1 cellular context compared by ENCODE assay signal in the genomic region with DNA sequence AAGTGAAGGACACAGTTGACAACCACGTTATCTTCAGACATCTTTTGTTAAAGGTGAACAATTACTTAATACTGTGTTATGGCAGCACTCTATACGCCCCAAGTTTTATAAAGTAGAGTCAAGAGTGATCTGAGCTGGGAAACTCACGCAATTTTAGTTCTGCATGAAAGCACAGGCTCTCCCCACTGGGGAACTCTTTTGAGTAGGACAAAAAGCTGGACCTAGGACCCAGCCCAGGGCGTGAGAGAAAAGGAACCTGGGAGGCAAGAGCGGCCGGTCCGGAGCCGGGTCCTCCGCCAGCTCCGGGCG.
TF ChIP-seq lines count a peak whose summit lies in the region.

No MANE protein-coding gene starts in this region.

TF ChIP-seq in IMR-90, 13 proteins besides CTCF, POLR2A, EP300 and RAD21 (continued from another document):
- TF ChIP-seq, protein P1, sequence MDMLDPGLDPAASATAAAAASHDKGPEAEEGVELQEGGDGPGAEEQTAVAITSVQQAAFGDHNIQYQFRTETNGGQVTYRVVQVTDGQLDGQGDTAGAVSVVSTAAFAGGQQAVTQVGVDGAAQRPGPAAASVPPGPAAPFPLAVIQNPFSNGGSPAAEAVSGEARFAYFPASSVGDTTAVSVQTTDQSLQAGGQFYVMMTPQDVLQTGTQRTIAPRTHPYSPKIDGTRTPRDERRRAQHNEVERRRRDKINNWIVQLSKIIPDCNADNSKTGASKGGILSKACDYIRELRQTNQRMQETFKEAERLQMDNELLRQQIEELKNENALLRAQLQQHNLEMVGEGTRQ (IDR thresholded peaks at IDR 0.05; ENCODE audit: low read depth, low read length) = no peak
- TF ChIP-seq RCOR1 (IDR thresholded peaks at IDR 0.05; ENCODE audit: insufficient replicate concordance, low read length) = no peak
TF ChIP-seq in IMR-90: peak in this region for 0.
